Comparison of ENCODE assay signal across 23 cellular contexts in the genomic region with DNA sequence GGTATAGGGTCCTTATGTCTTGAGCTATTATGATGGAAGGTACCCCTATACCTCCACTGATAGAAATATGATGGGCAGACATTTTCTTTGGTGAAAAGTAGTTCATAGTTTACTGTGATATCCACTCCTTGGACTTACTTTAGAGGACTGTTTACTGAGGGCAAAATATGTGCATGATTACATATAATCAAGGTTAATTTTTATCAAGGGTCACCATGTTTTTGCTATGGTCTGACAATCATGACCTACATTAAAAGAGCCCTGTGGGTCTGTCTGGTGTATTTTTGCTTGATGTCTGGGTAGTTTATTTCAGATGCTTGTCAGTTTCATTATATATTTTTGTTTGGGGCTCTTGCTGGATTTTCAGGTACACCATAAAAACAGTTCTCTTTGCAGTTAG.
"Had no signal": no experiment of that assay in that cellular context is flagged by ENCODE, and none has a peak within 500 bp of the region (broad histone marks: within the 10 kb centered on the region; RNA-seq: fewer than 3 reads in every experiment).

No MANE protein-coding gene starts in this region.

- ATAC-seq: activated CD4-positive, CD25-positive, alpha-beta regulatory T cell treated with anti-CD3 and anti-CD28 coated beads, Interleukin-2, amount 50 U/mL, for 24 hours; activated T-cell treated with anti-CD3 and anti-CD28 coated beads, Interleukin-2, amount 50 U/mL, for 72 hours; esophagus mucosa; stimulated activated memory B cell treated with anti-CD40 and anti-IgM and Interleukin-4, amounts not matched to agents 10 μg/mL and 1 μg/mL and 100 μg/mL, for 72 hours had no signal

- H3K27ac Mint-ChIP-seq: activated CD4-positive, alpha-beta memory T cell treated with anti-CD3 and anti-CD28 coated beads, Interleukin-2, amount 10 ng/mL, durations not matched to agents 7 days and 5 days; activated CD4-positive, alpha-beta T cell treated with anti-CD3 and anti-CD28 coated beads, Interleukin-2, amount 10 ng/mL, durations not matched to agents 24 days and 14 days; activated naive CD4-positive, alpha-beta T cell treated with anti-CD3 and anti-CD28 coated beads for 36 hours; activated naive CD8-positive, alpha-beta T cell treated with anti-CD3 and anti-CD28 coated beads, Interleukin-2, amount 10 ng/mL, durations not matched to agents 7 days and 5 days; activated T-cell treated with anti-CD3 and anti-CD28 coated beads, Interleukin-2, amount 50 U/mL, for 72 hours; dendritic cell treated with granulocyte-macrophage colony-stimulating factor and Interleukin-4, amounts not matched to agents 40 ng/mL and 50 ng/mL, for 4 days; memory B cell; stimulated activated memory B cell treated with anti-CD40 and anti-IgM and Interleukin-4, amounts not matched to agents 10 μg/mL and 1 μg/mL and 100 μg/mL, for 72 hours had no signal

- H3K4me3 Mint-ChIP-seq: activated CD4-positive, alpha-beta memory T cell treated with anti-CD3 and anti-CD28 coated beads, Interleukin-2, amount 10 ng/mL, durations not matched to agents 7 days and 5 days; activated CD4-positive, alpha-beta T cell treated with anti-CD3 and anti-CD28 coated beads, Interleukin-2, amount 10 ng/mL, durations not matched to agents 24 days and 14 days; activated naive CD4-positive, alpha-beta T cell treated with anti-CD3 and anti-CD28 coated beads for 36 hours; activated naive CD8-positive, alpha-beta T cell treated with anti-CD3 and anti-CD28 coated beads, Interleukin-2, amount 10 ng/mL, durations not matched to agents 7 days and 5 days; activated T-cell treated with anti-CD3 and anti-CD28 coated beads, Interleukin-2, amount 50 U/mL, for 72 hours; dendritic cell treated with granulocyte-macrophage colony-stimulating factor and Interleukin-4, amounts not matched to agents 40 ng/mL and 50 ng/mL, for 4 days; memory B cell; stimulated activated memory B cell treated with anti-CD40 and anti-IgM and Interleukin-4, amounts not matched to agents 10 μg/mL and 1 μg/mL and 100 μg/mL, for 72 hours had no signal

- H3K27ac ChIP-seq: cardiac muscle cell, sigmoid colon, stomach, suprapubic skin, transverse colon had no signal

- H3K27me3 Mint-ChIP-seq: activated CD4-positive, alpha-beta memory T cell treated with anti-CD3 and anti-CD28 coated beads, Interleukin-2, amount 10 ng/mL, durations not matched to agents 7 days and 5 days; activated CD4-positive, alpha-beta T cell treated with anti-CD3 and anti-CD28 coated beads, Interleukin-2, amount 10 ng/mL, durations not matched to agents 24 days and 14 days; activated naive CD8-positive, alpha-beta T cell treated with anti-CD3 and anti-CD28 coated beads, Interleukin-2, amount 10 ng/mL, durations not matched to agents 7 days and 5 days; dendritic cell treated with granulocyte-macrophage colony-stimulating factor and Interleukin-4, amounts not matched to agents 40 ng/mL and 50 ng/mL, for 4 days; memory B cell; stimulated activated memory B cell treated with anti-CD40 and anti-IgM and Interleukin-4, amounts not matched to agents 10 μg/mL and 1 μg/mL and 100 μg/mL, for 72 hours had no signal

- H3K36me3 ChIP-seq: cardiac muscle cell, transverse colon had no signal

- H3K9me3 ChIP-seq: sigmoid colon, stomach, suprapubic skin, transverse colon had no signal

- H3K4me1 Mint-ChIP-seq: stimulated activated memory B cell treated with anti-CD40 and anti-IgM and Interleukin-4, amounts not matched to agents 10 μg/mL and 1 μg/mL and 100 μg/mL, for 72 hours had no signal

- H3K9me3 Mint-ChIP-seq: activated CD4-positive, alpha-beta memory T cell treated with anti-CD3 and anti-CD28 coated beads, Interleukin-2, amount 10 ng/mL, durations not matched to agents 7 days and 5 days; activated CD4-positive, alpha-beta T cell treated with anti-CD3 and anti-CD28 coated beads, Interleukin-2, amount 10 ng/mL, durations not matched to agents 24 days and 14 days; activated naive CD4-positive, alpha-beta T cell treated with anti-CD3 and anti-CD28 coated beads for 36 hours; activated naive CD8-positive, alpha-beta T cell treated with anti-CD3 and anti-CD28 coated beads, Interleukin-2, amount 10 ng/mL, durations not matched to agents 7 days and 5 days; activated T-cell treated with anti-CD3 and anti-CD28 coated beads, Interleukin-2, amount 50 U/mL, for 72 hours; dendritic cell treated with granulocyte-macrophage colony-stimulating factor and Interleukin-4, amounts not matched to agents 40 ng/mL and 50 ng/mL, for 4 days; memory B cell; stimulated activated memory B cell treated with anti-CD40 and anti-IgM and Interleukin-4, amounts not matched to agents 10 μg/mL and 1 μg/mL and 100 μg/mL, for 72 hours had no signal

- DNase-seq: activated CD4-positive, alpha-beta memory T cell treated with anti-CD3 and anti-CD28 coated beads, Interleukin-2, amount 10 ng/mL, durations not matched to agents 7 days and 5 days; activated CD4-positive, alpha-beta T cell treated with anti-CD3 and anti-CD28 coated beads, Interleukin-2, amount 10 ng/mL, durations not matched to agents 24 days and 14 days; activated effector memory CD4-positive, alpha-beta T cell treated with Interleukin-2 at 50 U/mL for 16 hours; activated naive CD4-positive, alpha-beta T cell treated with anti-CD3 and anti-CD28 coated beads for 36 hours; activated naive CD8-positive, alpha-beta T cell treated with anti-CD3 and anti-CD28 coated beads, Interleukin-2, amount 10 ng/mL, durations not matched to agents 7 days and 5 days; activated T-cell treated with anti-CD3 and anti-CD28 coated beads, Interleukin-2, amount 50 U/mL, for 72 hours; effector CD4-positive, alpha-beta T cell; foreskin melanocyte; hippocampal formation; occipital lobe; posterior cingulate gyrus; retina; sigmoid colon; stimulated activated CD4-positive, alpha-beta T cell treated with anti-CD3 and anti-CD28 coated beads, Interleukin-15, amount 100 ng/mL, for 24 hours; stomach; transverse colon had no signal
